Comparison of ENCODE assay signal across 8 cellular contexts in genomic region chr18:3603460-3604259, GRCh38.
A peak's percentile ranks its signal among the peaks of the same experiment; 100 is the strongest.
DNase-seq lines count a peak whose midpoint lies in the region; ATAC-seq and TF ChIP-seq lines count a peak whose summit lies in the region.

No MANE protein-coding gene starts in this region.

- H3K27me3 Mint-ChIP-seq in activated naive CD8-positive, alpha-beta T cell treated with anti-CD3 and anti-CD28 coated beads, Interleukin-2, amount 50 U/mL, for 24 hours: no peaks in the 10 kb centered on the region

- 9 to 12% methylated on average over 12 of the region's 12 CpGs for WGBS in heart right ventricle, 2 donors

- no peaks in the 10 kb centered on the region for H3K36me3 Mint-ChIP-seq in activated naive CD8-positive, alpha-beta T cell treated with anti-CD3 and anti-CD28 coated beads, Interleukin-2, amount 50 U/mL, for 24 hours (ENCODE audit: low read depth)

- no TSS peak for BruUV-seq in A673 (replicated peaks; lab: Mats Ljungman, UMichigan)

- POLR2A ChIA-PET in A673 (lab: Charles Lee; ENCODE audit: low non-redundant PET): interaction anchor here (0.6 to 1.3 kb wide), 13 partner anchors 10 to 321 kb away, joined by 3 to 17 read pairs (median 3); no protein-coding TSS in a partner anchor

- H3K27me3 ChIP-seq in A673 (replicated peaks; ENCODE audit: insufficient read depth, low read depth, low read length, poor library complexity): no peaks in the 10 kb centered on the region
- H3K27me3 ChIP-seq in heart right ventricle: no peaks in the 10 kb centered on the region

- peaks cover 27% of the 10 kb centered on the region for H3K4me1 Mint-ChIP-seq in activated naive CD8-positive, alpha-beta T cell treated with anti-CD3 and anti-CD28 coated beads, Interleukin-2, amount 50 U/mL, for 24 hours

- H3K36me3 ChIP-seq in A673 (ENCODE audit: insufficient read depth, low read length, poor library complexity, severe bottlenecking) (peaks cover 13% of the 10 kb centered on the region), heart right ventricle (peaks cover 0 to 4% (median 0%) of the 10 kb centered on the region in 9 donors)

- H3K27ac ChIP-seq in A673 (ENCODE audit: low read depth, low read length, poor library complexity, severe bottlenecking) (peak overlapping the region; percentile 100), heart right ventricle (peak overlapping the region; percentile 71 to 92 (median 88))

- H3K4me1 ChIP-seq in A673 (ENCODE audit: insufficient read depth, low read length, poor library complexity, severe bottlenecking) (peaks cover 48% of the 10 kb centered on the region), heart right ventricle (peaks cover 15 to 52% (median 29%) of the 10 kb centered on the region in 9 donors)

- H3K27ac Mint-ChIP-seq in activated naive CD8-positive, alpha-beta T cell treated with anti-CD3 and anti-CD28 coated beads, Interleukin-2, amount 50 U/mL, for 24 hours: no peak overlapping the region

- CTCF ChIA-PET in A673 (lab: Charles Lee): interaction anchor here (0.6 to 1.9 kb wide), 4 partner anchors 9 to 322 kb away, joined by 3 to 9 read pairs (median 6); no protein-coding TSS in a partner anchor

- no peaks in the 10 kb centered on the region for H3K9me3 ChIP-seq in A673 (ENCODE audit: low read depth, low read length, poor library complexity, severe bottlenecking)
- H3K9me3 ChIP-seq in heart right ventricle: no peaks in the 10 kb centered on the region

- no peak overlapping the region for H3K4me3 Mint-ChIP-seq in activated naive CD8-positive, alpha-beta T cell treated with anti-CD3 and anti-CD28 coated beads, Interleukin-2, amount 50 U/mL, for 24 hours

- no peaks in the 10 kb centered on the region for H3K9me3 Mint-ChIP-seq in activated naive CD8-positive, alpha-beta T cell treated with anti-CD3 and anti-CD28 coated beads, Interleukin-2, amount 50 U/mL, for 24 hours

- TF ChIP-seq CTCF in A673 (conservative IDR thresholded peaks at IDR 0.05; ENCODE audit: low read depth, low read length) (no peak), heart right ventricle (IDR thresholded peaks at IDR 0.05) (no peak)

- intact Hi-C loops in A673 (cut with micrococcal nuclease; ENCODE audit: unreplicated experiment): loop anchor here (1.0 to 5.0 kb wide), 7 partner anchors 49 to 394 kb away; no protein-coding TSS in a partner anchor
- intact Hi-C loops in heart right ventricle (cut with DNase I): loop anchor here in 1 of 10 donors (1.0 to 5.0 kb wide), 2 partner anchors 9 to 341 kb away; partner anchors contain the start of gene MYL12B
- intact Hi-C loops in posterior vena cava (cut with DNase I): no loop called here

- H3K4me3 ChIP-seq in A673 (ENCODE audit: low read depth, low read length, poor library complexity, severe bottlenecking) (peak overlapping the region; percentile 40), heart right ventricle (peak overlapping the region in 9 of 10 donors; percentile 27 to 58 (median 48))

- peak; percentile 31 for ATAC-seq in GM18868 (IDR thresholded peaks at IDR 0.05; ENCODE audit: unreplicated experiment)
- peak; percentile 33 for ATAC-seq in activated naive CD8-positive, alpha-beta T cell treated with anti-CD3 and anti-CD28 coated beads, Interleukin-2, amount 50 U/mL, for 24 hours
- ATAC-seq in heart right ventricle: peak; percentile 53 to 85 (median 70)
- ATAC-seq in GM21447 (IDR thresholded peaks at IDR 0.05; ENCODE audit: unreplicated experiment): no peak
- ATAC-seq in HG02571 (IDR thresholded peaks at IDR 0.05; ENCODE audit: unreplicated experiment): no peak

- DNase-seq in A673 (ENCODE audit: low spot score) (peak; percentile 98), NCI-H446 treated with DMSO at 0.1 percent for 48 hours (lab: John Stamatoyannopoulos, UW) (peak; percentile 25), heart right ventricle (no peak), posterior vena cava (ENCODE audit: low spot score) (peak; percentile 11)
- no peak for DNase-seq in activated naive CD8-positive, alpha-beta T cell treated with anti-CD3 and anti-CD28 coated beads, Interleukin-2, amount 50 U/mL, for 24 hours

Comparison
In these comparisons a context has a peak if more than half of its experiments do, and no peak if none do; other contexts are left out.
1. DNase-seq: peak in A673 (single experiment), NCI-H446 treated with DMSO at 0.1 percent for 48 hours (single experiment) and posterior vena cava (single experiment); none in activated naive CD8-positive, alpha-beta T cell treated with anti-CD3 and anti-CD28 coated beads, Interleukin-2, amount 50 U/mL, for 24 hours (single experiment) and heart right ventricle (0 of 2).
2. ATAC-seq: peak in GM18868 (single experiment), activated naive CD8-positive, alpha-beta T cell treated with anti-CD3 and anti-CD28 coated beads, Interleukin-2, amount 50 U/mL, for 24 hours (single experiment) and heart right ventricle (8 of 8); none in GM21447 (single experiment) and HG02571 (single experiment).